1 cellular context compared by ENCODE assay signal in genomic region chr9:104968025-104968982, GRCh38.
TF ChIP-seq lines count a peak whose summit lies in the region.

No MANE protein-coding gene starts in this region.

TF ChIP-seq in HepG2, 621 proteins besides CTCF, POLR2A, EP300 and RAD21 (continued from another document and continues in another):
- TF ChIP-seq ZBTB44 (CRISPR knock-in tag; IDR thresholded peaks at IDR 0.05): no peak
- no peak for TF ChIP-seq MXD4 (CRISPR knock-in tag; IDR thresholded peaks at IDR 0.05)
- TF ChIP-seq HNF4A (CRISPR knock-in tag; IDR thresholded peaks at IDR 0.05): 0 out of 2 replicates have a peak, but pooled peaks have one; percentile 8
- TF ChIP-seq MLX (CRISPR knock-in tag; IDR thresholded peaks at IDR 0.05): no peak
- no peak for TF ChIP-seq ZNF672 (CRISPR knock-in tag; IDR thresholded peaks at IDR 0.05)
- TF ChIP-seq ARID4A (CRISPR knock-in tag; IDR thresholded peaks at IDR 0.05; ENCODE audit: borderline replicate concordance): peak; percentile 60; the same call in 1 of the 2 replicates
- no peak for TF ChIP-seq TBP (CRISPR knock-in tag; IDR thresholded peaks at IDR 0.05)
- TF ChIP-seq ZNF552 (CRISPR knock-in tag; IDR thresholded peaks at IDR 0.05; ENCODE audit: borderline replicate concordance): no peak
- TF ChIP-seq KIAA2018 (CRISPR knock-in tag; IDR thresholded peaks at IDR 0.05; ENCODE audit: borderline replicate concordance): no peak
- no peak for TF ChIP-seq ZNF337 (CRISPR knock-in tag; IDR thresholded peaks at IDR 0.05; ENCODE audit: borderline replicate concordance, low read depth)
- TF ChIP-seq HHEX (CRISPR knock-in tag; IDR thresholded peaks at IDR 0.05): no peak
- TF ChIP-seq ZIK1 (CRISPR knock-in tag; IDR thresholded peaks at IDR 0.05; ENCODE audit: borderline replicate concordance, low read depth): no peak
- TF ChIP-seq PCBP2 (optimal IDR thresholded peaks at IDR 0.05; ENCODE audit: low read depth, low read length, poor library complexity, severe bottlenecking): no peak
- TF ChIP-seq MTA1 (CRISPR knock-in tag; IDR thresholded peaks at IDR 0.05; ENCODE audit: borderline replicate concordance): peak; percentile 50; the same call in 1 of the 2 replicates
- TF ChIP-seq PLRG1 (conservative IDR thresholded peaks at IDR 0.05): no peak
- no peak for TF ChIP-seq E2F2 (CRISPR knock-in tag; IDR thresholded peaks at IDR 0.05; ENCODE audit: borderline replicate concordance)
- TF ChIP-seq NR2C2 (CRISPR knock-in tag; IDR thresholded peaks at IDR 0.05; ENCODE audit: borderline replicate concordance): no peak
- no peak for TF ChIP-seq RFX1 (IDR thresholded peaks at IDR 0.05)
- 0 out of 2 replicates have a peak, but pooled peaks have one; percentile 21 for TF ChIP-seq DR1 (CRISPR knock-in tag; IDR thresholded peaks at IDR 0.05)
- no peak for TF ChIP-seq SP1 (IDR thresholded peaks at IDR 0.05)
- peak; percentile 99 for TF ChIP-seq SP1 (CRISPR knock-in tag; IDR thresholded peaks at IDR 0.05)
- peak; percentile 98 for TF ChIP-seq ZNF281 (CRISPR knock-in tag; IDR thresholded peaks at IDR 0.05; ENCODE audit: borderline replicate concordance)
- no peak for TF ChIP-seq E2F1 (CRISPR knock-in tag; IDR thresholded peaks at IDR 0.05)
- no peak for TF ChIP-seq STAG1 (CRISPR knock-in tag; IDR thresholded peaks at IDR 0.05)
- no peak for TF ChIP-seq STAT6 (CRISPR knock-in tag; IDR thresholded peaks at IDR 0.05; ENCODE audit: borderline replicate concordance)
- TF ChIP-seq ZNF225 (CRISPR knock-in tag; IDR thresholded peaks at IDR 0.05): 0 out of 2 replicates have a peak, but pooled peaks have one; percentile 30
- no peak for TF ChIP-seq MAF1 (CRISPR knock-in tag; IDR thresholded peaks at IDR 0.05; ENCODE audit: borderline replicate concordance)
- TF ChIP-seq NFKBIZ (CRISPR knock-in tag; IDR thresholded peaks at IDR 0.05): no peak
- TF ChIP-seq SMYD3 (CRISPR knock-in tag; IDR thresholded peaks at IDR 0.05): no peak
- no peak for TF ChIP-seq POLR2AphosphoS2 (IDR thresholded peaks at IDR 0.05; ENCODE audit: low read depth, low read length)
- TF ChIP-seq TOE1 (CRISPR knock-in tag; IDR thresholded peaks at IDR 0.05): no peak
- 0 out of 2 replicates have a peak, but pooled peaks have one; percentile 27 for TF ChIP-seq NR2F2 (IDR thresholded peaks at IDR 0.05; ENCODE audit: borderline replicate concordance, low read depth)
- no peak for TF ChIP-seq ZNF460 (CRISPR knock-in tag; IDR thresholded peaks at IDR 0.05; ENCODE audit: borderline replicate concordance)
- TF ChIP-seq ZNF556 (CRISPR knock-in tag; IDR thresholded peaks at IDR 0.05; ENCODE audit: borderline replicate concordance): peak; percentile 82; the same call in 1 of the 2 replicates
- no peak for TF ChIP-seq ZNF484 (CRISPR knock-in tag; IDR thresholded peaks at IDR 0.05; ENCODE audit: borderline replicate concordance, low read depth)
- TF ChIP-seq PAWR (CRISPR knock-in tag; IDR thresholded peaks at IDR 0.05; ENCODE audit: borderline replicate concordance): no peak
- TF ChIP-seq U2AF2 (IDR thresholded peaks at IDR 0.05; ENCODE audit: low read depth, low read length): no peak
- no peak for TF ChIP-seq ZNF510 (CRISPR knock-in tag; IDR thresholded peaks at IDR 0.05; ENCODE audit: low read depth)
